Comparison of ENCODE assay signal across 20 cellular contexts in genomic region chr2:180291552-180292421, GRCh38.
DNase-seq lines count a peak whose midpoint lies in the region; ATAC-seq, FAIRE-seq and TF ChIP-seq lines count a peak whose summit lies in the region.
"Had no signal": no experiment of that assay in that cellular context is flagged by ENCODE, and none has a peak within 500 bp of the region (broad histone marks: within the 10 kb centered on the region; RNA-seq: fewer than 3 reads in every experiment).

No MANE protein-coding gene starts in this region.

- no peaks in the 10 kb centered on the region for H3K9me3 ChIP-seq in astrocyte (ENCODE audit: insufficient read depth, low read depth, low read length)
- H3K9me3 ChIP-seq: right atrium auricular region, upper lobe of right lung had no signal

- no peaks in the 10 kb centered on the region for H3K36me3 Mint-ChIP-seq in astrocyte (ENCODE audit: low read depth, unreplicated experiment)

- peak; percentile 17 for FAIRE-seq in astrocyte (lab: Jason Lieb, UNC)

- H3K27ac ChIP-seq in astrocyte (ENCODE audit: low read depth, low read length), result peak overlapping the region; percentile 70
- H3K27ac ChIP-seq: coronary artery, right atrium auricular region, upper lobe of right lung had no signal

- peaks cover 6% of the 10 kb centered on the region for H3K4me1 Mint-ChIP-seq in astrocyte (ENCODE audit: low read depth, unreplicated experiment)
- H3K4me1 Mint-ChIP-seq: nephron had no signal

- H3K9ac ChIP-seq in astrocyte (ENCODE audit: low read length), result no peak overlapping the region

- H3K4me2 ChIP-seq in astrocyte (ENCODE audit: low read length), result peak overlapping the region; percentile 79

- peaks cover 14% of the 10 kb centered on the region for H3K4me1 ChIP-seq in astrocyte (ENCODE audit: insufficient read depth, low read length)
- H3K4me1 ChIP-seq: right atrium auricular region, upper lobe of right lung had no signal

- no peaks in the 10 kb centered on the region for H4K20me1 ChIP-seq in astrocyte (ENCODE audit: insufficient read depth, low read length)

- no peak overlapping the region for H3K4me3 ChIP-seq in astrocyte (ENCODE audit: insufficient read depth, low read depth, low read length)
- H3K4me3 ChIP-seq: coronary artery, lung, right atrium auricular region, upper lobe of right lung had no signal

- no peaks in the 10 kb centered on the region for H3K27me3 ChIP-seq in astrocyte (ENCODE audit: insufficient read depth, low read length)
- H3K27me3 ChIP-seq: right atrium auricular region, upper lobe of right lung had no signal

- no peak overlapping the region for H2AFZ ChIP-seq in astrocyte (ENCODE audit: low read depth, low read length)

- no peaks in the 10 kb centered on the region for H3K79me2 ChIP-seq in astrocyte (ENCODE audit: insufficient read depth, low read length)

- H3K27me3 Mint-ChIP-seq in astrocyte (ENCODE audit: low read depth, unreplicated experiment), result no peaks in the 10 kb centered on the region
- H3K27me3 Mint-ChIP-seq: activated T-cell treated with anti-CD3 and anti-CD28 coated beads, Interleukin-2, amount 50 U/mL, for 24 hours had no signal

- H3K9me3 Mint-ChIP-seq in astrocyte (ENCODE audit: unreplicated experiment), result no peaks in the 10 kb centered on the region
- H3K9me3 Mint-ChIP-seq: nephron had no signal

- ATAC-seq in GM18519 (IDR thresholded peaks at IDR 0.05; ENCODE audit: low FRiP score, unreplicated experiment) (no peak), GM18520 (IDR thresholded peaks at IDR 0.05; ENCODE audit: unreplicated experiment) (no peak)
- ATAC-seq: upper lobe of right lung had no signal

- DNase-seq in AG08395 (ENCODE audit: low spot score) (peak; percentile 7), HS-27A (ENCODE audit: low read depth) (peak; percentile 36), astrocyte (ENCODE audit: low read depth) (peak; percentile 66), kidney tubule cell (ENCODE audit: low spot score) (peak; percentile 13), NCI-H187 (lab: John Stamatoyannopoulos, UW) (no peak)
- DNase-seq in stimulated activated CD4-positive, alpha-beta T cell treated with anti-CD3 and anti-CD28 coated beads, Interleukin-4, amount 100 ng/mL, for 4 hours, result no peak
- DNase-seq: activated CD4-positive, alpha-beta T cell treated with anti-CD3 and anti-CD28 coated beads for 48 hours; activated T-cell treated with anti-CD3 and anti-CD28 coated beads, Interleukin-2, amount 50 U/mL, for 24 hours; erythroblast; Kasumi-1; NCI-H1930; NCI-H526 treated with DMSO at 0.1 percent for 48 hours; stimulated activated CD4-positive, alpha-beta T cell treated with anti-CD3 and anti-CD28 coated beads, Interleukin-4, amount 100 ng/mL, for 1 hour; upper lobe of right lung had no signal

- TF ChIP-seq CTCF in astrocyte (IDR thresholded peaks at IDR 0.05; ENCODE audit: insufficient read depth, low read depth, low read length), result no peak

- H3K4me3 Mint-ChIP-seq in astrocyte (ENCODE audit: unreplicated experiment), result no peak overlapping the region
- H3K4me3 Mint-ChIP-seq: activated T-cell treated with anti-CD3 and anti-CD28 coated beads, Interleukin-2, amount 50 U/mL, for 24 hours; nephron had no signal

- no peak overlapping the region for H3K27ac Mint-ChIP-seq in astrocyte (ENCODE audit: unreplicated experiment)
- H3K27ac Mint-ChIP-seq: activated T-cell treated with anti-CD3 and anti-CD28 coated beads, Interleukin-2, amount 50 U/mL, for 24 hours; nephron had no signal

- H3K36me3 ChIP-seq in astrocyte (ENCODE audit: insufficient read depth, low read length), result no peaks in the 10 kb centered on the region
- H3K36me3 ChIP-seq: right atrium auricular region, upper lobe of right lung had no signal

Comparison
In these comparisons a context has a peak if more than half of its experiments do, and no peak if none do; other contexts are left out.
1. DNase-seq: peak in AG08395 (single experiment), HS-27A (single experiment), astrocyte (single experiment) and kidney tubule cell (single experiment); none in NCI-H187 (0 of 2) and stimulated activated CD4-positive, alpha-beta T cell treated with anti-CD3 and anti-CD28 coated beads, Interleukin-4, amount 100 ng/mL, for 4 hours (0 of 2).